Comparison of ENCODE assay signal across 25 cellular contexts in the genomic region with DNA sequence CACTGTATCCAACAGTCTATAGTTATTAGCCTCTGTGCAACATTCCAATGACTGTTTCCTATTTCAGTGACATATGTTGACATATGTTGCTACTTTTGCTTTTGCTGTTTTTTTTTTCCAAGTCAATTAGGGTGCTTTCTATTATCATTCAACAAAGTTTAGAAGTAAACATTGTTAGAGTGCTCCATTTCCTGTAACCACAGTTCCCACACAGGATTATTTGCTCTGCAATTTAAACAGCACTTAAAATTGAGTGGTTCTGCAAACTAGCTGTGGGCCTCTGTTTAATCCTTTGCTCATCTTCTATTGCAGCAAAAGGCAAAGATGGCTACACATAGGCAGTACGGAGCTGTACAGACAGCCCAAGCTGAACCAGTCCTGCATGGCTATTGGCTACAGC. TPM values are rescaled to one million over a fixed set of nuclear protein-coding genes. Genes with fewer than 3 reads are reported as not detected.
DNase-seq lines count a peak whose midpoint lies in the region; ATAC-seq and TF ChIP-seq lines count a peak whose summit lies in the region.
"Had no signal": no experiment of that assay in that cellular context is flagged by ENCODE, and none has a peak within 500 bp of the region (broad histone marks: within the 10 kb centered on the region; RNA-seq: fewer than 3 reads in every experiment).

No MANE protein-coding gene starts in this region.

- CTCF ChIA-PET in OCI-LY7 (lab: Charles Lee; ENCODE audit: unreplicated experiment), result no interaction called here
- CTCF ChIA-PET in activated CD4-positive, alpha-beta memory T cell treated with anti-CD3 and anti-CD28 coated beads for 36 hours (lab: Charles Lee), result no interaction called here

- H3K4me3 Mint-ChIP-seq in activated CD4-positive, alpha-beta memory T cell treated with anti-CD3 and anti-CD28 coated beads for 36 hours, result no peak overlapping the region
- H3K4me3 Mint-ChIP-seq: activated CD4-positive, alpha-beta T cell treated with anti-CD3 and anti-CD28 coated beads, Interleukin-2, amount 10 ng/mL, durations not matched to agents 7 days and 5 days; activated CD8-positive, alpha-beta memory T cell treated with anti-CD3 and anti-CD28 coated beads, Interleukin-2, amount 10 ng/mL, durations not matched to agents 7 days and 5 days; activated naive CD4-positive, alpha-beta T cell treated with anti-CD3 and anti-CD28 coated beads for 36 hours; activated T-cell treated with anti-CD3 and anti-CD28 coated beads, Interleukin-2, amount 50 U/mL, for 72 hours; effector memory CD8-positive, alpha-beta T cell; nephron; T-helper 2 cell treated with Interferon-gamma antibody and Interleukin-4, amounts not matched to agents 5 μg/mL and 100 μg/mL, for 36 hours had no signal

- no peak overlapping the region for H3K4me3 ChIP-seq in hepatocyte
- no peak overlapping the region for H3K4me3 ChIP-seq in OCI-LY7 (ENCODE audit: low read depth, low read length, poor library complexity, severe bottlenecking)
- H3K4me3 ChIP-seq: BLaER1, gastroesophageal sphincter, mucosa of descending colon, skin epidermis had no signal

- no peak for ATAC-seq in foreskin keratinocyte
- ATAC-seq: activated CD8-positive, alpha-beta memory T cell treated with anti-CD3 and anti-CD28 coated beads, Interleukin-2, amount 10 ng/mL, durations not matched to agents 7 days and 5 days; activated T-cell treated with anti-CD3 and anti-CD28 coated beads, Interleukin-2, amount 50 U/mL, for 72 hours; effector memory CD8-positive, alpha-beta T cell; esophagus mucosa; gastroesophageal sphincter; left ventricle myocardium superior; mucosa of descending colon had no signal

- POLR2A ChIA-PET in OCI-LY7 (lab: Charles Lee), result interaction anchor here (0.8 kb wide), 1 partner anchor 17 kb away, joined by 3 read pairs; no protein-coding TSS in a partner anchor
- POLR2A ChIA-PET in activated CD4-positive, alpha-beta memory T cell treated with anti-CD3 and anti-CD28 coated beads for 36 hours (lab: Charles Lee), result no interaction called here

- H3K27me3 ChIP-seq in hepatocyte, result no peaks in the 10 kb centered on the region
- no peaks in the 10 kb centered on the region for H3K27me3 ChIP-seq in foreskin keratinocyte
- H3K27me3 ChIP-seq: BLaER1, brain microvascular endothelial cell, gastroesophageal sphincter had no signal

- peak; percentile 92 for DNase-seq in DMS53 (lab: John Stamatoyannopoulos, UW)
- peak; percentile 64 for DNase-seq in NCI-H1105 (lab: John Stamatoyannopoulos, UW)
- peak; percentile 71 for DNase-seq in NCI-H345 treated with DMSO at 0.1 percent for 48 hours (lab: John Stamatoyannopoulos, UW; ENCODE audit: unreplicated experiment)
- peak; percentile 6 for DNase-seq in hepatocyte (ENCODE audit: low spot score)
- DNase-seq in OCI-M1 (lab: John Stamatoyannopoulos, UW), result no peak
- no peak for DNase-seq in OCI-LY7 (ENCODE audit: low spot score)
- DNase-seq in activated CD4-positive, alpha-beta memory T cell treated with anti-CD3 and anti-CD28 coated beads for 36 hours, result no peak
- DNase-seq in foreskin keratinocyte, result no peak
- DNase-seq: ACHN; activated CD4-positive, alpha-beta T cell treated with anti-CD3 and anti-CD28 coated beads, Interleukin-2, amount 10 ng/mL, durations not matched to agents 7 days and 5 days; activated CD8-positive, alpha-beta memory T cell treated with anti-CD3 and anti-CD28 coated beads, Interleukin-2, amount 10 ng/mL, durations not matched to agents 7 days and 5 days; activated naive CD4-positive, alpha-beta T cell treated with anti-CD3 and anti-CD28 coated beads for 36 hours; activated T-cell treated with anti-CD3 and anti-CD28 coated beads, Interleukin-2, amount 50 U/mL, for 72 hours; brain microvascular endothelial cell; effector memory CD8-positive, alpha-beta T cell; hypothalamus; left ventricle myocardium superior; stimulated activated CD4-positive, alpha-beta T cell treated with anti-CD3 and anti-CD28 coated beads, Interleukin-2, amount 100 ng/mL, for 24 hours had no signal

- H3K4me1 ChIP-seq in hepatocyte (ENCODE audit: insufficient read depth) (no peaks in the 10 kb centered on the region), OCI-LY7 (ENCODE audit: insufficient read depth, low read length, poor library complexity, severe bottlenecking) (no peaks in the 10 kb centered on the region), foreskin keratinocyte (no peaks in the 10 kb centered on the region)
- H3K4me1 ChIP-seq: gastroesophageal sphincter had no signal

- H3K9me3 ChIP-seq in hepatocyte (ENCODE audit: low read depth) (no peaks in the 10 kb centered on the region), OCI-LY7 (ENCODE audit: low read length) (no peaks in the 10 kb centered on the region)
- H3K9me3 ChIP-seq: BLaER1, gastroesophageal sphincter, mucosa of descending colon had no signal

- H3K9me2 ChIP-seq in hepatocyte (replicated peaks; ENCODE audit: insufficient read depth) (no peaks in the 10 kb centered on the region), OCI-LY7 (ENCODE audit: insufficient read depth, low read length) (no peaks in the 10 kb centered on the region)

- H4K20me1 ChIP-seq in hepatocyte (ENCODE audit: insufficient read depth, poor library complexity, severe bottlenecking) (no peaks in the 10 kb centered on the region), OCI-LY7 (ENCODE audit: insufficient read depth, low read length) (no peaks in the 10 kb centered on the region)
- H4K20me1 ChIP-seq: BLaER1 had no signal

- no TSS peak for BruUV-seq in OCI-LY7 (replicated peaks; lab: Mats Ljungman, UMichigan)

- H2AFZ ChIP-seq in hepatocyte, result no peak overlapping the region
- no peak overlapping the region for H2AFZ ChIP-seq in OCI-LY7 (ENCODE audit: low read length)

- no peaks in the 10 kb centered on the region for H3K36me3 ChIP-seq in hepatocyte (replicated peaks; ENCODE audit: insufficient read depth, low read depth)
- H3K36me3 ChIP-seq in OCI-LY7 (ENCODE audit: insufficient read depth, low read length), result no peaks in the 10 kb centered on the region
- H3K36me3 ChIP-seq: BLaER1, brain microvascular endothelial cell, gastroesophageal sphincter had no signal

- WGBS in hepatocyte (ENCODE audit: low lambda C conversion rate, missing lambda C conversion rate), result 44% methylated on average over 1 of the region's 1 CpG

- intact Hi-C loops in OCI-LY7 (cut with micrococcal nuclease; ENCODE audit: unreplicated experiment), result no loop called here
- intact Hi-C loops in activated CD4-positive, alpha-beta memory T cell treated with anti-CD3 and anti-CD28 coated beads for 36 hours (cut with micrococcal nuclease), result no loop called here

- no peaks in the 10 kb centered on the region for H3K9me3 Mint-ChIP-seq in activated CD4-positive, alpha-beta memory T cell treated with anti-CD3 and anti-CD28 coated beads for 36 hours
- H3K9me3 Mint-ChIP-seq: activated CD4-positive, alpha-beta T cell treated with anti-CD3 and anti-CD28 coated beads, Interleukin-2, amount 10 ng/mL, durations not matched to agents 7 days and 5 days; activated naive CD4-positive, alpha-beta T cell treated with anti-CD3 and anti-CD28 coated beads for 36 hours; nephron; T-helper 2 cell treated with Interferon-gamma antibody and Interleukin-4, amounts not matched to agents 5 μg/mL and 100 μg/mL, for 36 hours had no signal

- H3K27ac ChIP-seq in hepatocyte (peak overlapping the region; percentile 59), OCI-LY7 (ENCODE audit: low read depth, low read length, poor library complexity, severe bottlenecking) (no peak overlapping the region), foreskin keratinocyte (no peak overlapping the region)
- H3K27ac ChIP-seq: BLaER1, brain microvascular endothelial cell, gastroesophageal sphincter, skin epidermis had no signal

- H3K4me1 Mint-ChIP-seq in activated CD4-positive, alpha-beta memory T cell treated with anti-CD3 and anti-CD28 coated beads for 36 hours (ENCODE audit: low read depth), result no peaks in the 10 kb centered on the region
- H3K4me1 Mint-ChIP-seq: activated CD4-positive, alpha-beta T cell treated with anti-CD3 and anti-CD28 coated beads, Interleukin-2, amount 10 ng/mL, durations not matched to agents 7 days and 5 days; activated CD8-positive, alpha-beta memory T cell treated with anti-CD3 and anti-CD28 coated beads, Interleukin-2, amount 10 ng/mL, durations not matched to agents 7 days and 5 days; nephron had no signal

- H3K4me2 ChIP-seq in hepatocyte (no peak overlapping the region), OCI-LY7 (ENCODE audit: low read length) (no peak overlapping the region)
- H3K4me2 ChIP-seq: BLaER1 had no signal

- no peaks in the 10 kb centered on the region for H3K79me2 ChIP-seq in hepatocyte
- H3K79me2 ChIP-seq in OCI-LY7 (ENCODE audit: insufficient read depth, low read depth, low read length), result no peaks in the 10 kb centered on the region

- no peak overlapping the region for H3K27ac Mint-ChIP-seq in activated CD4-positive, alpha-beta memory T cell treated with anti-CD3 and anti-CD28 coated beads for 36 hours
- H3K27ac Mint-ChIP-seq: activated CD4-positive, alpha-beta T cell treated with anti-CD3 and anti-CD28 coated beads, Interleukin-2, amount 10 ng/mL, durations not matched to agents 7 days and 5 days; activated CD8-positive, alpha-beta memory T cell treated with anti-CD3 and anti-CD28 coated beads, Interleukin-2, amount 10 ng/mL, durations not matched to agents 7 days and 5 days; activated naive CD4-positive, alpha-beta T cell treated with anti-CD3 and anti-CD28 coated beads for 36 hours; activated T-cell treated with anti-CD3 and anti-CD28 coated beads, Interleukin-2, amount 50 U/mL, for 72 hours; effector memory CD8-positive, alpha-beta T cell; nephron; T-helper 2 cell treated with Interferon-gamma antibody and Interleukin-4, amounts not matched to agents 5 μg/mL and 100 μg/mL, for 36 hours had no signal

- TF ChIP-seq CTCF in hepatocyte (IDR thresholded peaks at IDR 0.05; ENCODE audit: poor library complexity) (no peak), OCI-LY7 (conservative IDR thresholded peaks at IDR 0.05; ENCODE audit: low read length) (no peak), foreskin keratinocyte (conservative IDR thresholded peaks at IDR 0.05) (no peak)

- H3K36me3 Mint-ChIP-seq in activated CD4-positive, alpha-beta memory T cell treated with anti-CD3 and anti-CD28 coated beads for 36 hours, result no peaks in the 10 kb centered on the region
- H3K36me3 Mint-ChIP-seq: activated CD8-positive, alpha-beta memory T cell treated with anti-CD3 and anti-CD28 coated beads, Interleukin-2, amount 10 ng/mL, durations not matched to agents 7 days and 5 days had no signal

- H3K27me3 Mint-ChIP-seq in activated CD4-positive, alpha-beta memory T cell treated with anti-CD3 and anti-CD28 coated beads for 36 hours, result no peaks in the 10 kb centered on the region
- H3K27me3 Mint-ChIP-seq: activated CD4-positive, alpha-beta T cell treated with anti-CD3 and anti-CD28 coated beads, Interleukin-2, amount 10 ng/mL, durations not matched to agents 7 days and 5 days; activated CD8-positive, alpha-beta memory T cell treated with anti-CD3 and anti-CD28 coated beads, Interleukin-2, amount 10 ng/mL, durations not matched to agents 7 days and 5 days; effector memory CD8-positive, alpha-beta T cell had no signal

RNA-seq across cellular contexts. Expression of a gene that starts 46.5 kb away (rescaled TPM):
- total RNA-seq in hepatocyte (63.5 and 66.9 TPM in 2 replicates), OCI-LY7 (2022) (not detected in 2 replicates), foreskin keratinocyte (0.24 and 0.35 TPM in 2 replicates)
- polyA plus RNA-seq in hepatocyte (50.8 and 75.3 TPM in 2 replicates), foreskin keratinocyte (0.30 and 0.38 TPM in 2 replicates)
- not detected in 2 replicates for total RNA-seq in OCI-LY7 (2014; rRNA removed; shearing (Covaris generic))
- not detected for total RNA-seq in activated CD4-positive, alpha-beta memory T cell treated with anti-CD3 and anti-CD28 coated beads for 36 hours
- total RNA-seq: activated CD4-positive, alpha-beta T cell treated with anti-CD3 and anti-CD28 coated beads, Interleukin-2, amount 10 ng/mL, durations not matched to agents 7 days and 5 days; activated CD8-positive, alpha-beta memory T cell treated with anti-CD3 and anti-CD28 coated beads, Interleukin-2, amount 10 ng/mL, durations not matched to agents 7 days and 5 days; activated naive CD4-positive, alpha-beta T cell treated with anti-CD3 and anti-CD28 coated beads for 36 hours; activated T-cell treated with anti-CD3 and anti-CD28 coated beads, Interleukin-2, amount 50 U/mL, for 72 hours had no signal

Comparison
In these comparisons a context has a peak if more than half of its experiments do, and no peak if none do; other contexts are left out.
1. DNase-seq: peak in DMS53 (single experiment), NCI-H1105 (single experiment), NCI-H345 treated with DMSO at 0.1 percent for 48 hours (single experiment) and hepatocyte (single experiment); none in OCI-M1 (single experiment), OCI-LY7 (single experiment), activated CD4-positive, alpha-beta memory T cell treated with anti-CD3 and anti-CD28 coated beads for 36 hours (single experiment) and foreskin keratinocyte (0 of 2).
2. RNA of a gene that starts 46.5 kb away (total RNA-seq): 63.5 to 66.9 TPM in hepatocyte; 0.24 to 0.35 TPM in foreskin keratinocyte, not detected in OCI-LY7 and not detected in activated CD4-positive, alpha-beta memory T cell treated with anti-CD3 and anti-CD28 coated beads for 36 hours; every median in the first group is over 10 times any median in the second.